9 cellular contexts compared by ENCODE assay signal in genomic region chr18:55268146-55268545, GRCh38.
DNase-seq lines count a peak whose midpoint lies in the region; ATAC-seq, FAIRE-seq and TF ChIP-seq lines count a peak whose summit lies in the region.
"Had no signal": no experiment of that assay in that cellular context is flagged by ENCODE, and none has a peak within 500 bp of the region (broad histone marks: within the 10 kb centered on the region; RNA-seq: fewer than 3 reads in every experiment).

No MANE protein-coding gene starts in this region.

- TF ChIP-seq POLR2A in suprapubic skin (IDR thresholded peaks at IDR 0.05): no peak
- TF ChIP-seq POLR2A in GM12892 (IDR thresholded peaks at IDR 0.05; ENCODE audit: low read depth, low read length): no peak

- no peak overlapping the region for H3K4me3 ChIP-seq in OCI-LY7 (ENCODE audit: low read depth, low read length, poor library complexity, severe bottlenecking)
- H3K4me3 ChIP-seq in suprapubic skin: no peak overlapping the region
- H3K4me3 ChIP-seq: A549 had no signal

- TF ChIP-seq EP300 in suprapubic skin (IDR thresholded peaks at IDR 0.05): no peak

- no peaks in the 10 kb centered on the region for H3K9me3 Mint-ChIP-seq in activated CD8-positive, alpha-beta memory T cell treated with anti-CD3 and anti-CD28 coated beads, Interleukin-2, amount 10 ng/mL, durations not matched to agents 7 days and 5 days (ENCODE audit: low read depth)

- H3K36me3 Mint-ChIP-seq in activated CD8-positive, alpha-beta memory T cell treated with anti-CD3 and anti-CD28 coated beads, Interleukin-2, amount 10 ng/mL, durations not matched to agents 7 days and 5 days: no peaks in the 10 kb centered on the region

- peaks cover 25% of the 10 kb centered on the region for H3K4me1 ChIP-seq in OCI-LY7 (ENCODE audit: insufficient read depth, low read length, poor library complexity, severe bottlenecking)
- H3K4me1 ChIP-seq in suprapubic skin: peaks cover 21% of the 10 kb centered on the region
- H3K4me1 ChIP-seq: A549 had no signal

- H4K20me1 ChIP-seq in OCI-LY7 (ENCODE audit: insufficient read depth, low read length): no peaks in the 10 kb centered on the region

- BruUV-seq in OCI-LY7 (replicated peaks; lab: Mats Ljungman, UMichigan): no TSS peak

- no peaks in the 10 kb centered on the region for H3K9me2 ChIP-seq in OCI-LY7 (ENCODE audit: insufficient read depth, low read length)

- H3K27ac ChIP-seq in OCI-LY7 (ENCODE audit: low read depth, low read length, poor library complexity, severe bottlenecking): peak overlapping the region; percentile 81
- H3K27ac ChIP-seq in suprapubic skin: peak overlapping the region; percentile 37
- H3K27ac ChIP-seq: A549 had no signal

- CTCF ChIA-PET in OCI-LY7 (lab: Charles Lee; ENCODE audit: unreplicated experiment): no interaction called here
- CTCF ChIA-PET in activated CD8-positive, alpha-beta memory T cell treated with anti-CD3 and anti-CD28 coated beads, Interleukin-2, amount 10 ng/mL, durations not matched to agents 7 days and 5 days (lab: Charles Lee): interaction anchor here (1.2 kb wide), 2 partner anchors 11 to 30 kb away, joined by 3 read pairs; no protein-coding TSS in a partner anchor

- intact Hi-C loops in OCI-LY7 (cut with micrococcal nuclease; ENCODE audit: unreplicated experiment): loop anchor here (2.0 kb wide), 1 partner anchor 53 kb away; no protein-coding TSS in a partner anchor

- no peak overlapping the region for H2AFZ ChIP-seq in OCI-LY7 (ENCODE audit: low read length)

- peaks cover 6% of the 10 kb centered on the region for H3K4me1 Mint-ChIP-seq in activated CD8-positive, alpha-beta memory T cell treated with anti-CD3 and anti-CD28 coated beads, Interleukin-2, amount 10 ng/mL, durations not matched to agents 7 days and 5 days

- WGBS in suprapubic skin: 38% methylated on average over 1 of the region's 1 CpG

- H3K9me3 ChIP-seq in OCI-LY7 (ENCODE audit: low read length) (no peaks in the 10 kb centered on the region), suprapubic skin (no peaks in the 10 kb centered on the region)
- H3K9me3 ChIP-seq: A549 had no signal

- DNase-seq in SIG-M5 treated with dmso at 0.1 percent for 504 hours (lab: John Stamatoyannopoulos, UW; ENCODE audit: unreplicated experiment) (peak; percentile 44), SIG-M5 (lab: John Stamatoyannopoulos, UW) (no peak), OCI-LY7 (ENCODE audit: low spot score) (peak; percentile 37), suprapubic skin (ENCODE audit: low spot score in 2 of 2) (no peak), ecto neural progenitor cell (ENCODE audit: low spot score) (no peak), GM12892 (ENCODE audit: insufficient read length) (no peak)
- DNase-seq in activated CD8-positive, alpha-beta memory T cell treated with anti-CD3 and anti-CD28 coated beads, Interleukin-2, amount 10 ng/mL, durations not matched to agents 7 days and 5 days: no peak

- FAIRE-seq in GM12892 (lab: Jason Lieb, UNC): no peak
- FAIRE-seq: A549 had no signal

- peak overlapping the region; percentile 38 for H3K4me2 ChIP-seq in OCI-LY7 (ENCODE audit: low read length)
- H3K4me2 ChIP-seq: A549 had no signal

- H3K79me2 ChIP-seq in OCI-LY7 (ENCODE audit: insufficient read depth, low read depth, low read length): no peaks in the 10 kb centered on the region

- no peak overlapping the region for H3K4me3 Mint-ChIP-seq in activated CD8-positive, alpha-beta memory T cell treated with anti-CD3 and anti-CD28 coated beads, Interleukin-2, amount 10 ng/mL, durations not matched to agents 7 days and 5 days

- H3K27me3 Mint-ChIP-seq in activated CD8-positive, alpha-beta memory T cell treated with anti-CD3 and anti-CD28 coated beads, Interleukin-2, amount 10 ng/mL, durations not matched to agents 7 days and 5 days: no peaks in the 10 kb centered on the region

- H3K27me3 ChIP-seq in suprapubic skin: no peaks in the 10 kb centered on the region

- POLR2A ChIA-PET in OCI-LY7 (lab: Charles Lee): interaction anchor here (0.6 to 3.4 kb wide), 3 partner anchors 15 to 49 kb away, joined by 3 to 10 read pairs (median 3); no protein-coding TSS in a partner anchor

- peak; percentile 80 for ATAC-seq in HG02852 (IDR thresholded peaks at IDR 0.05; ENCODE audit: unreplicated experiment)
- ATAC-seq in activated CD8-positive, alpha-beta memory T cell treated with anti-CD3 and anti-CD28 coated beads, Interleukin-2, amount 10 ng/mL, durations not matched to agents 7 days and 5 days: no peak
- ATAC-seq: A549 had no signal

- H3K27ac Mint-ChIP-seq in activated CD8-positive, alpha-beta memory T cell treated with anti-CD3 and anti-CD28 coated beads, Interleukin-2, amount 10 ng/mL, durations not matched to agents 7 days and 5 days: no peak overlapping the region

- TF ChIP-seq CTCF in OCI-LY7 (conservative IDR thresholded peaks at IDR 0.05; ENCODE audit: low read length): no peak
- TF ChIP-seq CTCF in suprapubic skin (IDR thresholded peaks at IDR 0.05): no peak

- H3K36me3 ChIP-seq in OCI-LY7 (ENCODE audit: insufficient read depth, low read length): peaks cover 86% of the 10 kb centered on the region
- H3K36me3 ChIP-seq in suprapubic skin: peaks cover 43% of the 10 kb centered on the region

Comparison
In these comparisons a context has a peak if more than half of its experiments do, and no peak if none do; other contexts are left out.
1. DNase-seq: peak in SIG-M5 treated with dmso at 0.1 percent for 504 hours (single experiment) and OCI-LY7 (single experiment); none in SIG-M5 (single experiment), suprapubic skin (0 of 2), ecto neural progenitor cell (single experiment), activated CD8-positive, alpha-beta memory T cell treated with anti-CD3 and anti-CD28 coated beads, Interleukin-2, amount 10 ng/mL, durations not matched to agents 7 days and 5 days (single experiment) and GM12892 (single experiment).